ENCODE assay signal across 26 cellular contexts in the genomic region with DNA sequence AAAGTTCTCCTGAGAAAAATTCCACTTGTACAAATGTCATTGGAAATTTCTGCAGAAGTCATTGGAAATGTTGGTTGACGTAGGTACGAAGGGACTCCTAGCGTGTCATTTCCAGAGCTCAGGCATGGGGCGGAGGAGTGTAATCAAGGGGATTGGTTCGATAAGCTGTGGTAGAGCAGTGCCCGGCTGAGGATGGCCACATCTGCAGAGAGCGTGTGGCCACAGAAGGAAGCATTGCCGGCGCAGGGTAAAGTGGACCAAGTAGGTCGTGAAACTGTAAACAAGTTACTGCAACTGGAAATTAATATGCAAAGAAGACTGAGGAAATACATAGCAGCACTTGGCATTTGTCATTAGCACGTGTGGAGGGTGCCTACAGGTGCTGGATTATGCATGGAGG.
DNase-seq lines count a peak whose midpoint lies in the region; ATAC-seq, FAIRE-seq and TF ChIP-seq lines count a peak whose summit lies in the region.
"Had no signal": no experiment of that assay in that cellular context is flagged by ENCODE, and none has a peak within 500 bp of the region (broad histone marks: within the 10 kb centered on the region; RNA-seq: fewer than 3 reads in every experiment).

No MANE protein-coding gene starts in this region.

- H3K4me3 ChIP-seq in A549 (no peak overlapping the region), left lung (no peak overlapping the region), sigmoid colon (no peak overlapping the region)

- 93% methylated on average over 11 of the region's 11 CpGs for WGBS in A549 (ENCODE audit: missing lambda C conversion rate)
- WGBS in sigmoid colon, 2 donors, result 93 to 96% methylated on average over 11 of the region's 11 CpGs

- H3K4me1 ChIP-seq in A549 (peaks cover 62% of the 10 kb centered on the region), left lung (no peaks in the 10 kb centered on the region), sigmoid colon (peaks cover 0 to 6% (median 0%) of the 10 kb centered on the region in 4 donors)

- H3K27ac Mint-ChIP-seq in activated T-cell treated with anti-CD3 and anti-CD28 coated beads, Interleukin-2, amount 50 U/mL, for 24 hours, result peak overlapping the region; percentile 55

- POLR2A ChIA-PET in A549 (lab: Yijun Ruan, JAX), result interaction anchor here (1.2 kb wide), 1 partner anchor 37 kb away, joined by 3 read pairs; no protein-coding TSS in a partner anchor

- no peak for TF ChIP-seq CTCF in A549 (IDR thresholded peaks at IDR 0.05)
- no peak for TF ChIP-seq CTCF in left lung (IDR thresholded peaks at IDR 0.05)
- no peak for TF ChIP-seq CTCF in sigmoid colon (IDR thresholded peaks at IDR 0.05)

- no peak for FAIRE-seq in A549 (lab: Jason Lieb, UNC)
- FAIRE-seq: G401.6, GM12892, H1 had no signal

- TF ChIP-seq RAD21 in A549 (conservative IDR thresholded peaks at IDR 0.05 in 1 of 2, IDR thresholded peaks at IDR 0.05 in 1 of 2), result no peak

- H3K27me3 ChIP-seq in left lung (no peaks in the 10 kb centered on the region), sigmoid colon (no peaks in the 10 kb centered on the region)

- H3K4me1 Mint-ChIP-seq in activated T-cell treated with anti-CD3 and anti-CD28 coated beads, Interleukin-2, amount 50 U/mL, for 24 hours (ENCODE audit: low read depth), result no peaks in the 10 kb centered on the region
- H3K4me1 Mint-ChIP-seq: CD8-positive, alpha-beta memory T cell had no signal

- H3K36me3 Mint-ChIP-seq in activated T-cell treated with anti-CD3 and anti-CD28 coated beads, Interleukin-2, amount 50 U/mL, for 24 hours (ENCODE audit: low read depth), result peaks cover 96% of the 10 kb centered on the region

- H3K36me3 ChIP-seq in left lung (peaks cover 0 to 100% of the 10 kb centered on the region in 2 donors), sigmoid colon (peaks cover 4 to 97% (median 52%) of the 10 kb centered on the region in 4 donors)

- H3K9me3 ChIP-seq in A549 (no peaks in the 10 kb centered on the region), left lung (no peaks in the 10 kb centered on the region), sigmoid colon (no peaks in the 10 kb centered on the region)

- peak overlapping the region; percentile 19 to 94; a peak in 4 of 6 replicates for H3K27ac ChIP-seq in A549
- H3K27ac ChIP-seq in left lung, result no peak overlapping the region
- no peak overlapping the region for H3K27ac ChIP-seq in sigmoid colon
- H3K27ac ChIP-seq: 22Rv1 had no signal

- DNase-seq in activated T-cell treated with anti-CD3 and anti-CD28 coated beads, Interleukin-2, amount 50 U/mL, for 24 hours, result no peak
- DNase-seq in activated T-cell treated with anti-CD3 and anti-CD28 coated beads for 4 hours (no peak), A549 (ENCODE audit: low read depth in 1 of 2, low spot score in 1 of 2) (no peak), left lung (peak; percentile 18 to 34), sigmoid colon (peak; percentile 21), DMS79 (lab: John Stamatoyannopoulos, UW) (no peak)
- DNase-seq in activated CD4-positive, alpha-beta T cell treated with anti-CD3 and anti-CD28 coated beads, Interleukin-2, amount 50 U/mL, for 4 hours, result no peak
- DNase-seq: C1 segment of cervical spinal cord; Calu3; DMS153; NCI-H1105 treated with DMSO at 0.1 percent for 48 hours; NCI-H2081; NCI-H2171; NCI-H345; NCI-H524; NCI-H774; NK-92 treated with Interleukin-12 subunit alpha and Interleukin-12 subunit beta, amount 100 ng/mL, for 24 hours had no signal

- no peak overlapping the region for H3K4me2 ChIP-seq in A549

- CTCF ChIA-PET in A549 (lab: Yijun Ruan, JAX), result interaction anchor here (0.9 to 3.3 kb wide), 5 partner anchors 12 to 402 kb away, joined by 3 to 13 read pairs (median 4); a partner anchor contains a TSS

- TF ChIP-seq POLR2A in A549 (IDR thresholded peaks at IDR 0.05; ENCODE audit: low read length) (no peak), sigmoid colon (IDR thresholded peaks at IDR 0.05) (no peak)

- ATAC-seq in A549, result no peak
- no peak for ATAC-seq in left lung
- ATAC-seq in GM18861 (IDR thresholded peaks at IDR 0.05; ENCODE audit: unreplicated experiment), result no peak
- ATAC-seq: HCT116, Panc1 had no signal

- TF ChIP-seq EP300 in A549 (IDR thresholded peaks at IDR 0.05) (no peak), sigmoid colon (IDR thresholded peaks at IDR 0.05) (no peak)

- intact Hi-C loops in left lung (cut with DNase I), result no loop called here
- intact Hi-C loops in sigmoid colon (cut with DNase I), result no loop called here

- no peaks in the 10 kb centered on the region for H3K9me3 Mint-ChIP-seq in activated T-cell treated with anti-CD3 and anti-CD28 coated beads, Interleukin-2, amount 50 U/mL, for 24 hours
- H3K9me3 Mint-ChIP-seq: CD8-positive, alpha-beta memory T cell; IgD-negative memory B cell had no signal

- no peak overlapping the region for H3K4me3 Mint-ChIP-seq in activated T-cell treated with anti-CD3 and anti-CD28 coated beads, Interleukin-2, amount 50 U/mL, for 24 hours
- H3K4me3 Mint-ChIP-seq: CD8-positive, alpha-beta memory T cell had no signal

- no peaks in the 10 kb centered on the region for H3K27me3 Mint-ChIP-seq in activated T-cell treated with anti-CD3 and anti-CD28 coated beads, Interleukin-2, amount 50 U/mL, for 24 hours
- H3K27me3 Mint-ChIP-seq: IgD-negative memory B cell had no signal

TF ChIP-seq in A549, 52 proteins besides CTCF, POLR2A, EP300 and RAD21:
- TF ChIP-seq JUN (IDR thresholded peaks at IDR 0.05) (no peak), EHMT2 (IDR thresholded peaks at IDR 0.05; ENCODE audit: low read depth) (no peak), RARB (CRISPR knock-in tag; IDR thresholded peaks at IDR 0.05) (no peak), NR3C1 (IDR thresholded peaks at IDR 0.05) (no peak), JUNB (IDR thresholded peaks at IDR 0.05) (no peak), TFCP2L1 (CRISPR knock-in tag; IDR thresholded peaks at IDR 0.05) (no peak), ESRRA (IDR thresholded peaks at IDR 0.05; ENCODE audit: borderline replicate concordance, low read length) (no peak)
- TF ChIP-seq, protein P1, sequence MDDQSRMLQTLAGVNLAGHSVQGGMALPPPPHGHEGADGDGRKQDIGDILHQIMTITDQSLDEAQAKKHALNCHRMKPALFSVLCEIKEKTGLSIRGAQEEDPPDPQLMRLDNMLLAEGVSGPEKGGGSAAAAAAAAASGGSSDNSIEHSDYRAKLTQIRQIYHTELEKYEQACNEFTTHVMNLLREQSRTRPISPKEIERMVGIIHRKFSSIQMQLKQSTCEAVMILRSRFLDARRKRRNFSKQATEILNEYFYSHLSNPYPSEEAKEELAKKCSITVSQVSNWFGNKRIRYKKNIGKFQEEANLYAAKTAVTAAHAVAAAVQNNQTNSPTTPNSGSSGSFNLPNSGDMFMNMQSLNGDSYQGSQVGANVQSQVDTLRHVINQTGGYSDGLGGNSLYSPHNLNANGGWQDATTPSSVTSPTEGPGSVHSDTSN (IDR thresholded peaks at IDR 0.05), result no peak
- TF ChIP-seq, protein P2, sequence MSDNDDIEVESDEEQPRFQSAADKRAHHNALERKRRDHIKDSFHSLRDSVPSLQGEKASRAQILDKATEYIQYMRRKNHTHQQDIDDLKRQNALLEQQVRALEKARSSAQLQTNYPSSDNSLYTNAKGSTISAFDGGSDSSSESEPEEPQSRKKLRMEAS (IDR thresholded peaks at IDR 0.05), result no peak

Comparison
In these comparisons a context has a peak if more than half of its experiments do, and no peak if none do; other contexts are left out.
1. DNase-seq: peak in left lung (2 of 2) and sigmoid colon (single experiment); none in activated T-cell treated with anti-CD3 and anti-CD28 coated beads, Interleukin-2, amount 50 U/mL, for 24 hours (single experiment), activated T-cell treated with anti-CD3 and anti-CD28 coated beads for 4 hours (single experiment), A549 (0 of 2), DMS79 (single experiment) and activated CD4-positive, alpha-beta T cell treated with anti-CD3 and anti-CD28 coated beads, Interleukin-2, amount 50 U/mL, for 4 hours (0 of 2).
2. H3K27ac ChIP-seq: peak in A549 (2 of 2); none in left lung (0 of 2) and sigmoid colon (0 of 4).